In the genomic region with DNA sequence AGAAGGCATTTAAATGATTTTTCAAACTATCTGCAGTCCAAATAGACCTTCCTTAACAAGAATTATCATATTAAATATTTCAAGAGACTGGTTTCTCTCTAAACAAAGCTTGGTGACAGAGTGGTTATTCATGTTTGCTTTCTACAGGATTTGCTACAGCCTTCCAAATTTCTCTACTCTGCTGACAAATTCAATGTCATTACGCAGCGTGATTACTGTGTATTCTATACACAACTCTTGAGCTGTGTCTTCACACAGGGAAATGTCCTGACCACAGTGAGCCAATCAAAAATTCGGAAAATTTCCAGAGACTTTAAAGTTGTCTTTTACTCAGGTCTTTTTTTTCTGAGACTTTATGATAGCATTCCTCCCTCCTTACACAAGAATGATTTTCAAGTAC, we compare ENCODE assay signal across 28 cellular contexts.
"Had no signal": no experiment of that assay in that cellular context is flagged by ENCODE, and none has a peak within 500 bp of the region (broad histone marks: within the 10 kb centered on the region; RNA-seq: fewer than 3 reads in every experiment).

No MANE protein-coding gene starts in this region.

- H3K36me3 ChIP-seq: neural progenitor cell, ovary, right lobe of liver, sigmoid colon, stomach, thoracic aorta, tibial artery, transverse colon, upper lobe of right lung, uterus had no signal

- H3K4me1 Mint-ChIP-seq: nephron had no signal

- H3K36me3 Mint-ChIP-seq: neural progenitor cell; stimulated activated effector memory CD8-positive, alpha-beta T cell treated with anti-CD3 and anti-CD28 coated beads, Interleukin-12 subunit alpha, Interleukin-12 subunit beta, amount 100 ng/mL, for 72 hours; type B pancreatic cell had no signal

- DNase-seq: naive thymus-derived CD4-positive, alpha-beta T cell; occipital lobe; ovary; posterior cingulate gyrus; psoas muscle; right cardiac atrium; right lobe of liver; sigmoid colon; small intestine; stimulated activated CD4-positive, alpha-beta T cell treated with anti-CD3 and anti-CD28 coated beads, Interleukin-15, amount 100 ng/mL, for 24 hours; stimulated activated CD4-positive, alpha-beta T cell treated with anti-CD3 and anti-CD28 coated beads, Interleukin-2, amount 100 ng/mL, for 24 hours; stimulated activated CD4-positive, alpha-beta T cell treated with anti-CD3 and anti-CD28 coated beads, Interleukin-2, amount 100 ng/mL, for 48 hours; stimulated activated CD4-positive, alpha-beta T cell treated with anti-CD3 and anti-CD28 coated beads, Interleukin-4, amount 100 ng/mL, for 24 hours; stimulated activated naive B cell treated with anti-CD40 and anti-IgM and Interleukin-4, amounts not matched to agents 10 μg/mL and 1 μg/mL and 100 μg/mL, for 72 hours; stimulated activated naive CD4-positive, alpha-beta T cell treated with Interleukin-2 at 50 U/mL for 16 hours; stomach; tibial artery; transverse colon; upper lobe of right lung; uterus had no signal

- H3K4me3 ChIP-seq: neural progenitor cell, ovary, psoas muscle, right lobe of liver, sigmoid colon, stomach, thoracic aorta, tibial artery, transverse colon, upper lobe of right lung, uterus had no signal

- H3K9me3 ChIP-seq: ovary, psoas muscle, right lobe of liver, sigmoid colon, stomach, thoracic aorta, tibial artery, transverse colon, upper lobe of right lung, uterus had no signal

- ATAC-seq: naive thymus-derived CD4-positive, alpha-beta T cell; psoas muscle; right cardiac atrium; right lobe of liver; stimulated activated effector memory CD8-positive, alpha-beta T cell treated with anti-CD3 and anti-CD28 coated beads, Interleukin-12 subunit alpha, Interleukin-12 subunit beta, amount 100 ng/mL, for 72 hours; stimulated activated naive B cell treated with anti-CD40 and anti-IgM and Interleukin-4, amounts not matched to agents 10 μg/mL and 1 μg/mL and 100 μg/mL, for 72 hours; upper lobe of right lung had no signal

- H3K4me3 Mint-ChIP-seq: naive thymus-derived CD4-positive, alpha-beta T cell; nephron; neural progenitor cell; stimulated activated effector memory CD8-positive, alpha-beta T cell treated with anti-CD3 and anti-CD28 coated beads, Interleukin-12 subunit alpha, Interleukin-12 subunit beta, amount 100 ng/mL, for 72 hours; stimulated activated naive B cell treated with anti-CD40 and anti-IgM and Interleukin-4, amounts not matched to agents 10 μg/mL and 1 μg/mL and 100 μg/mL, for 72 hours; stimulated activated naive CD8-positive, alpha-beta T cell treated with anti-CD3 and anti-CD28 coated beads, Interleukin-15, Interleukin-2, amounts not matched to agents 100 ng/mL and 50 ng/mL, for 24 hours; type B pancreatic cell had no signal

- H3K27ac ChIP-seq: neural progenitor cell, ovary, parathyroid adenoma, psoas muscle, right lobe of liver, sigmoid colon, stomach, thoracic aorta, tibial artery, transverse colon, upper lobe of right lung, uterus had no signal

- H3K79me2 ChIP-seq: parathyroid adenoma had no signal

- H3K27ac Mint-ChIP-seq: nephron; neural progenitor cell; progenitor cell of endocrine pancreas; stimulated activated effector memory CD8-positive, alpha-beta T cell treated with anti-CD3 and anti-CD28 coated beads, Interleukin-12 subunit alpha, Interleukin-12 subunit beta, amount 100 ng/mL, for 72 hours; stimulated activated naive B cell treated with anti-CD40 and anti-IgM and Interleukin-4, amounts not matched to agents 10 μg/mL and 1 μg/mL and 100 μg/mL, for 72 hours; stimulated activated naive CD8-positive, alpha-beta T cell treated with anti-CD3 and anti-CD28 coated beads, Interleukin-15, Interleukin-2, amounts not matched to agents 100 ng/mL and 50 ng/mL, for 24 hours; type B pancreatic cell had no signal

- H2AFZ ChIP-seq: neural progenitor cell, parathyroid adenoma had no signal

- H3K4me2 ChIP-seq: neural progenitor cell had no signal

- H3K27me3 ChIP-seq: neural progenitor cell, ovary, sigmoid colon, stomach, tibial artery, transverse colon, upper lobe of right lung, uterus had no signal

- H3K4me1 ChIP-seq: neural progenitor cell, parathyroid adenoma, psoas muscle, right lobe of liver, stomach, tibial artery, transverse colon, upper lobe of right lung, uterus had no signal

- H3K27me3 Mint-ChIP-seq: progenitor cell of endocrine pancreas; stimulated activated naive CD8-positive, alpha-beta T cell treated with anti-CD3 and anti-CD28 coated beads, Interleukin-15, Interleukin-2, amounts not matched to agents 100 ng/mL and 50 ng/mL, for 24 hours; type B pancreatic cell had no signal

- H3K9me3 Mint-ChIP-seq: stimulated activated naive B cell treated with anti-CD40 and anti-IgM and Interleukin-4, amounts not matched to agents 10 μg/mL and 1 μg/mL and 100 μg/mL, for 72 hours; stimulated activated naive CD8-positive, alpha-beta T cell treated with anti-CD3 and anti-CD28 coated beads, Interleukin-15, Interleukin-2, amounts not matched to agents 100 ng/mL and 50 ng/mL, for 24 hours; type B pancreatic cell had no signal
